ENCODE assay signal across 10 cellular contexts in genomic region chr5:127813633-127814171, GRCh38.
DNase-seq lines count a peak whose midpoint lies in the region; ATAC-seq, FAIRE-seq and TF ChIP-seq lines count a peak whose summit lies in the region.
"Had no signal": no experiment of that assay in that cellular context is flagged by ENCODE, and none has a peak within 500 bp of the region (broad histone marks: within the 10 kb centered on the region; RNA-seq: fewer than 3 reads in every experiment).

No MANE protein-coding gene starts in this region.

- intact Hi-C loops in HCT116 (cut with micrococcal nuclease) = loop anchor here (5.0 kb wide), 1 partner anchor 136 kb away; no protein-coding TSS in a partner anchor

- H3K9me3 ChIP-seq in HCT116 (ENCODE audit: control insufficient read depth in 1 of 2, insufficient read depth in 1 of 2, low read depth in 1 of 2, low read length in 2 of 2) = no peaks in the 10 kb centered on the region
- H3K9me3 ChIP-seq: thyroid gland had no signal

- CTCF ChIA-PET in HCT116 (lab: Charles Lee) = no interaction called here

- H3K4me3 ChIP-seq in HCT116 (replicated peaks in 1 of 2; ENCODE audit: low read depth in 1 of 2, low read length in 2 of 2) = peak overlapping the region in 1 of 2 experiments; percentile 4; a peak in 1 of 4 replicates
- H3K4me3 ChIP-seq in astrocyte of the cerebellum (ENCODE audit: low read depth, low read length) = no peak overlapping the region
- H3K4me3 ChIP-seq: thyroid gland had no signal

- no peak for DNase-seq in HCT116 (ENCODE audit: low read depth, low spot score)
- DNase-seq in astrocyte of the cerebellum (ENCODE audit: low read depth) = peak; percentile 59
- peak; percentile 42 for DNase-seq in glomerular endothelial cell (ENCODE audit: extremely low read depth, low read depth, low spot score)
- peak; percentile 35 for DNase-seq in urothelium cell line (ENCODE audit: low spot score)
- DNase-seq in caudate nucleus (lab: John Stamatoyannopoulos, UW) = no peak
- no peak for DNase-seq in frontal cortex (ENCODE audit: low spot score in 2 of 2)
- DNase-seq: NCI-H1048, thyroid gland had no signal

- H3K4me1 ChIP-seq in HCT116 (ENCODE audit: control insufficient read depth in 1 of 2, insufficient read depth in 2 of 2, low read length in 2 of 2) = peaks cover 12 to 23% of the 10 kb centered on the region in 2 experiments; a peak in 3 of 4 replicates
- H3K4me1 ChIP-seq: thyroid gland had no signal

- RAD21 ChIA-PET in HCT116 (lab: Charles Lee; ENCODE audit: low non-redundant PET in 1 of 2, low total read pairs in 2 of 2, uncharacterized antibody in 2 of 2, unreplicated experiment in 2 of 2) = no interaction called here

- no peaks in the 10 kb centered on the region for H4K20me1 ChIP-seq in HCT116 (ENCODE audit: insufficient read depth)

- H2AFZ ChIP-seq in HCT116 (ENCODE audit: low read depth, low read length, poor library complexity, severe bottlenecking) = peak overlapping the region; percentile 84

- no peak overlapping the region; the same call in 1 of the 2 replicates for H3K27ac ChIP-seq in HCT116 (ENCODE audit: low read depth, low read length)
- H3K27ac ChIP-seq in caudate nucleus (ENCODE audit: low read depth, low read length) = no peak overlapping the region
- H3K27ac ChIP-seq: thyroid gland, VCaP had no signal

- no TSS peak for BruUV-seq in HCT116 (replicated peaks; lab: Mats Ljungman, UMichigan)

- no peaks in the 10 kb centered on the region for H3K79me2 ChIP-seq in HCT116 (ENCODE audit: insufficient read depth, low read length)

- FAIRE-seq in urothelium cell line (lab: Jason Lieb, UNC) (no peak), frontal cortex (lab: Jason Lieb, UNC) (no peak)

- no peaks in the 10 kb centered on the region for H3K36me3 ChIP-seq in HCT116 (ENCODE audit: control insufficient read depth in 1 of 2, insufficient read depth in 2 of 2, low read length in 2 of 2)
- H3K36me3 ChIP-seq: thyroid gland had no signal

- no peak overlapping the region for H3K9ac ChIP-seq in HCT116 (ENCODE audit: low read length)

- no peak for TF ChIP-seq RAD21 in HCT116 (IDR thresholded peaks at IDR 0.05; ENCODE audit: low read depth)

- in situ Hi-C loops in astrocyte of the cerebellum (cut with HindIII; ENCODE audit: low sequenced_read_pairs) = no loop called here

- TF ChIP-seq POLR2A in HCT116 (IDR thresholded peaks at IDR 0.05; ENCODE audit: borderline replicate concordance, extremely low read depth, insufficient read depth, insufficient read length) = no peak

- TF ChIP-seq CTCF in HCT116 (IDR thresholded peaks at IDR 0.05 in 2 of 3, conservative IDR thresholded peaks at IDR 0.05 in 1 of 3; ENCODE audit: borderline replicate concordance in 1 of 3, insufficient read depth in 1 of 3, low read depth in 2 of 3, low read length in 2 of 3) (no peak), astrocyte of the cerebellum (IDR thresholded peaks at IDR 0.05; ENCODE audit: low read depth, low read length, missing control alignments) (no peak)

- H3K4me2 ChIP-seq in HCT116 (ENCODE audit: low read length) = peak overlapping the region; percentile 61

- peak; percentile 63 for ATAC-seq in HCT116
- ATAC-seq in GM21515 (IDR thresholded peaks at IDR 0.05; ENCODE audit: unreplicated experiment) = no peak

- POLR2A ChIA-PET in HCT116 (lab: Charles Lee) = no interaction called here

- H3K27me3 ChIP-seq in HCT116 (ENCODE audit: insufficient read depth, low read length) = no peaks in the 10 kb centered on the region
- H3K27me3 ChIP-seq: thyroid gland had no signal

- H3K9me2 ChIP-seq in HCT116 (ENCODE audit: insufficient read depth) = no peaks in the 10 kb centered on the region

TF ChIP-seq in HCT116, 20 proteins besides CTCF, POLR2A, EP300 and RAD21:
- TF ChIP-seq SRF (IDR thresholded peaks at IDR 0.05; ENCODE audit: low read depth) = no peak
- peak; percentile 36; the same call in 1 of the 2 replicates for TF ChIP-seq JUND (IDR thresholded peaks at IDR 0.05)
- TF ChIP-seq EZH2phosphoT487 (IDR thresholded peaks at IDR 0.05; ENCODE audit: borderline replicate concordance) = no peak
- no peak for TF ChIP-seq FOSL1 (IDR thresholded peaks at IDR 0.05; ENCODE audit: low read depth)

Comparison
In these comparisons a context has a peak if more than half of its experiments do, and no peak if none do; other contexts are left out.
1. DNase-seq: peak in astrocyte of the cerebellum (single experiment), glomerular endothelial cell (single experiment) and urothelium cell line (single experiment); none in HCT116 (single experiment), caudate nucleus (0 of 61) and frontal cortex (0 of 2).